In genomic region chr2:12335185-12335584, GRCh38 we compare ENCODE assay signal across 24 cellular contexts.
"Had no signal": no experiment of that assay in that cellular context is flagged by ENCODE, and none has a peak within 500 bp of the region (broad histone marks: within the 10 kb centered on the region; RNA-seq: fewer than 3 reads in every experiment).

No MANE protein-coding gene starts in this region.

- H3K4me3 ChIP-seq: adrenal gland, body of pancreas, esophagus muscularis mucosa had no signal

- DNase-seq: activated CD4-positive, alpha-beta memory T cell treated with anti-CD3 and anti-CD28 coated beads, Interleukin-2, amount 10 ng/mL, durations not matched to agents 7 days and 5 days; activated CD4-positive, alpha-beta T cell treated with anti-CD3 and anti-CD28 coated beads for 36 hours; activated CD4-positive, alpha-beta T cell treated with anti-CD3 and anti-CD28 coated beads, Interleukin-2, amount 10 ng/mL, durations not matched to agents 24 days and 14 days; activated CD4-positive, CD25-positive, alpha-beta regulatory T cell; activated CD4-positive, CD25-positive, alpha-beta regulatory T cell treated with anti-CD3 and anti-CD28 coated beads, Interleukin-2, amount 50 U/mL, for 72 hours; activated CD8-positive, alpha-beta memory T cell treated with anti-CD3 and anti-CD28 coated beads, Interleukin-2, amount 50 U/mL, for 48 hours; activated effector memory CD4-positive, alpha-beta T cell treated with Interleukin-2 at 50 U/mL for 16 hours; activated gamma-delta T cell treated with Interleukin-2 at 50 U/mL for 16 hours; activated naive CD4-positive, alpha-beta T cell treated with anti-CD3 and anti-CD28 coated beads for 36 hours; activated naive CD8-positive, alpha-beta T cell treated with anti-CD3 and anti-CD28 coated beads for 36 hours; activated naive CD8-positive, alpha-beta T cell treated with anti-CD3 and anti-CD28 coated beads, Interleukin-2, amount 50 U/mL, for 24 hours; activated T-cell treated with anti-CD3 and anti-CD28 coated beads for 4 hours; activated T-cell treated with anti-CD3 and anti-CD28 coated beads, Interleukin-2, amount 50 U/mL, for 4 hours; adrenal gland; aorta; body of pancreas; cortex of kidney; dermis blood vessel endothelial cell; effector CD4-positive, alpha-beta T cell; effector memory CD8-positive, alpha-beta T cell; erythroblast; T-helper 2 cell had no signal

- H3K27me3 ChIP-seq: adrenal gland, body of pancreas, esophagus muscularis mucosa had no signal

- H3K27ac ChIP-seq: adrenal gland, body of pancreas, esophagus muscularis mucosa had no signal

- H3K4me1 ChIP-seq: adrenal gland, body of pancreas, esophagus muscularis mucosa had no signal

- ATAC-seq: activated CD4-positive, alpha-beta T cell treated with anti-CD3 and anti-CD28 coated beads for 36 hours; activated naive CD8-positive, alpha-beta T cell treated with anti-CD3 and anti-CD28 coated beads, Interleukin-2, amount 50 U/mL, for 24 hours; activated T-cell treated with anti-CD3 and anti-CD28 coated beads, Interleukin-2, amount 50 U/mL, for 4 hours; activated T-helper 17 cell treated with anti-CD3 and anti-CD28 coated beads, Interleukin-2, amount 50 U/mL, for 72 hours; body of pancreas; effector memory CD8-positive, alpha-beta T cell had no signal

- H3K9me3 ChIP-seq: adrenal gland, body of pancreas, esophagus muscularis mucosa had no signal

- H3K36me3 ChIP-seq: adrenal gland, esophagus muscularis mucosa had no signal
